Comparison of ENCODE assay signal across 8 cellular contexts in genomic region chr19:55674841-55675660, GRCh38. TPM values are rescaled to one million over a fixed set of nuclear protein-coding genes. Genes with fewer than 3 reads are reported as not detected.
DNase-seq lines count a peak whose midpoint lies in the region; ATAC-seq and TF ChIP-seq lines count a peak whose summit lies in the region.

Gene EPN1, plus strand, starts transcription at chr19:55675226. Its CDS starts 3,402 bp downstream, at chr19:55678628.

- H3K9me3 ChIP-seq in KOPT-K1 (ENCODE audit: insufficient read depth, low read length, poor library complexity, severe bottlenecking) (no peaks in the 10 kb centered on the region), Peyer's patch (no peaks in the 10 kb centered on the region), esophagus muscularis mucosa (no peaks in the 10 kb centered on the region), muscle layer of duodenum (ENCODE audit: control insufficient read depth in 1 of 2, low read length in 2 of 2) (no peaks in the 10 kb centered on the region)

- peak within 1 kb of the TSS; percentile 74 to 94 (median 86) for H3K4me3 ChIP-seq in Peyer's patch
- peak within 1 kb of the TSS; percentile 73 to 100 (median 94) for H3K4me3 ChIP-seq in esophagus muscularis mucosa
- peak within 1 kb of the TSS; percentile 83 to 98 for H3K4me3 ChIP-seq in muscle layer of duodenum (ENCODE audit: low read depth in 1 of 2, low read length in 2 of 2)

- intact Hi-C loops in esophagus muscularis mucosa (cut with DNase I), result no loop called here

- peak; percentile 58 to 66 for TF ChIP-seq POLR2A in Peyer's patch (IDR thresholded peaks at IDR 0.05)
- TF ChIP-seq POLR2A in esophagus muscularis mucosa (IDR thresholded peaks at IDR 0.05; ENCODE audit: low read depth), result no peak

- peaks cover 75% of the 10 kb centered on the region for H3K36me3 ChIP-seq in KOPT-K1 (ENCODE audit: insufficient read depth, low read length)
- peaks cover 0 to 52% (median 0%) of the 10 kb centered on the region in 3 donors for H3K36me3 ChIP-seq in Peyer's patch
- peaks cover 22 to 65% (median 55%) of the 10 kb centered on the region in 4 donors for H3K36me3 ChIP-seq in esophagus muscularis mucosa
- peaks cover 28 to 33% of the 10 kb centered on the region in 2 donors for H3K36me3 ChIP-seq in muscle layer of duodenum (ENCODE audit: control insufficient read depth in 1 of 2, insufficient read depth in 2 of 2, low read length in 2 of 2)

- DNase-seq in DMS53 treated with DMSO at 0.1 percent for 48 hours (lab: John Stamatoyannopoulos, UW; ENCODE audit: unreplicated experiment) (peak; percentile 90), Peyer's patch (peak; percentile 96 to 99 (median 98)), esophagus muscularis mucosa (ENCODE audit: extremely low spot score) (peak; percentile 99)
- DNase-seq in activated T-cell treated with anti-CD3 and anti-CD28 coated beads, Interleukin-2, amount 50 U/mL, for 48 hours, result peak; percentile 97 to 98
- peak; percentile 95 for DNase-seq in stimulated activated CD8-positive, alpha-beta memory T cell treated with anti-CD3 and anti-CD28 coated beads, Interleukin-7, amount 100 ng/mL, for 24 hours (ENCODE audit: low read depth)

- H3K4me1 ChIP-seq in Peyer's patch (peaks cover 4 to 57% (median 25%) of the 10 kb centered on the region in 4 donors), esophagus muscularis mucosa (peaks cover 33 to 77% (median 61%) of the 10 kb centered on the region in 4 donors), muscle layer of duodenum (ENCODE audit: control insufficient read depth in 1 of 2, insufficient read depth in 2 of 2, low read length in 2 of 2) (peaks cover 22 to 40% of the 10 kb centered on the region in 2 donors)

- no peak for TF ChIP-seq EP300 in esophagus muscularis mucosa (IDR thresholded peaks at IDR 0.05)

- peak; percentile 44 for ATAC-seq in GM21786 (IDR thresholded peaks at IDR 0.05; ENCODE audit: unreplicated experiment)

- TF ChIP-seq CTCF in Peyer's patch (IDR thresholded peaks at IDR 0.05) (peak in 1 of 6 experiments; percentile 23), esophagus muscularis mucosa (IDR thresholded peaks at IDR 0.05) (peak in 1 of 3 experiments; percentile 15)

- H3K27me3 ChIP-seq in Peyer's patch (no peaks in the 10 kb centered on the region), esophagus muscularis mucosa (no peaks in the 10 kb centered on the region), muscle layer of duodenum (ENCODE audit: low read depth, low read length) (no peaks in the 10 kb centered on the region)

- WGBS in esophagus muscularis mucosa, result 0% methylated on average over 6 of the region's 101 CpGs

- H3K27ac ChIP-seq in KOPT-K1 (ENCODE audit: low read depth, low read length, poor library complexity, severe bottlenecking), result peak within 1 kb of the TSS; percentile 89
- H3K27ac ChIP-seq in Peyer's patch, result peak within 1 kb of the TSS; percentile 93 to 97 (median 94)
- peak within 1 kb of the TSS; percentile 85 to 96 (median 88) for H3K27ac ChIP-seq in esophagus muscularis mucosa (replicated peaks in 1 of 4)
- peak within 1 kb of the TSS; percentile 93 for H3K27ac ChIP-seq in muscle layer of duodenum (ENCODE audit: low read length)

RNA-seq across cellular contexts. Expression of gene EPN1, which starts in this region (rescaled TPM):
- total RNA-seq in Peyer's patch (100 to 1,000 TPM; 120 to 241 (median 163) TPM), esophagus muscularis mucosa (100 to 1,000 TPM in 2 of 4 donors, 10 to 100 TPM in 2; 30.7 to 176 (median 104) TPM)

Comparison
In these comparisons a context has a peak if more than half of its experiments do, and no peak if none do; other contexts are left out.
1. Peak in every context shown above with its lines: DNase-seq, ATAC-seq, H3K4me3 ChIP-seq and H3K27ac ChIP-seq.